Comparison of ENCODE assay signal across 2 cellular contexts in genomic region chr11:61532136-61533038, GRCh38.
TF ChIP-seq lines count a peak whose summit lies in the region.

No MANE protein-coding gene starts in this region.

TF ChIP-seq in IMR-90, 13 proteins besides CTCF, POLR2A, EP300 and RAD21:
- peak; percentile 50 for TF ChIP-seq SMC3 (IDR thresholded peaks at IDR 0.05; ENCODE audit: low read depth, low read length)
- TF ChIP-seq MAFK (IDR thresholded peaks at IDR 0.05; ENCODE audit: low read depth, low read length), result no peak

TF ChIP-seq in HepG2, 621 proteins besides CTCF, POLR2A, EP300 and RAD21 (continues in another document):
- TF ChIP-seq SCMH1 (CRISPR knock-in tag; IDR thresholded peaks at IDR 0.05; ENCODE audit: borderline replicate concordance) (no peak), E2F2 (CRISPR knock-in tag; IDR thresholded peaks at IDR 0.05; ENCODE audit: borderline replicate concordance) (no peak), MBD4 (IDR thresholded peaks at IDR 0.05; ENCODE audit: borderline replicate concordance, low read length) (no peak), ZNF3 (CRISPR knock-in tag; IDR thresholded peaks at IDR 0.05) (no peak), MBNL3 (CRISPR knock-in tag; conservative IDR thresholded peaks at IDR 0.05) (no peak), STAG1 (CRISPR knock-in tag; IDR thresholded peaks at IDR 0.05) (peak; percentile 46), ZFP36L1 (CRISPR knock-in tag; IDR thresholded peaks at IDR 0.05) (no peak), DNMT3B (CRISPR knock-in tag; conservative IDR thresholded peaks at IDR 0.05) (no peak), ZZZ3 (CRISPR knock-in tag; IDR thresholded peaks at IDR 0.05; ENCODE audit: borderline replicate concordance) (no peak), FLYWCH1 (CRISPR knock-in tag; IDR thresholded peaks at IDR 0.05) (no peak), MEIS2 (CRISPR knock-in tag; IDR thresholded peaks at IDR 0.05) (no peak), POLR2AphosphoS2 (IDR thresholded peaks at IDR 0.05; ENCODE audit: low read depth, low read length) (no peak), TFDP1 (CRISPR knock-in tag; IDR thresholded peaks at IDR 0.05; ENCODE audit: borderline replicate concordance) (no peak), RFXANK (CRISPR knock-in tag; IDR thresholded peaks at IDR 0.05) (no peak), ZNF224 (CRISPR knock-in tag; IDR thresholded peaks at IDR 0.05) (no peak), ZNF431 (CRISPR knock-in tag; IDR thresholded peaks at IDR 0.05; ENCODE audit: borderline replicate concordance, low read depth) (no peak), TOE1 (CRISPR knock-in tag; IDR thresholded peaks at IDR 0.05) (no peak), HNF4G (IDR thresholded peaks at IDR 0.05; ENCODE audit: borderline replicate concordance, low read depth, low read length) (no peak), HNF4G (CRISPR knock-in tag; IDR thresholded peaks at IDR 0.05; ENCODE audit: borderline replicate concordance, low read depth) (no peak), ZNF576 (CRISPR knock-in tag; IDR thresholded peaks at IDR 0.05) (no peak), NCOA1 (CRISPR knock-in tag; IDR thresholded peaks at IDR 0.05) (no peak), AHDC1 (CRISPR knock-in tag; IDR thresholded peaks at IDR 0.05; ENCODE audit: borderline replicate concordance) (no peak), ZNF639 (CRISPR knock-in tag; conservative IDR thresholded peaks at IDR 0.05) (no peak), SMC3 (IDR thresholded peaks at IDR 0.05; ENCODE audit: low read length) (peak; percentile 58), NFKB2 (CRISPR knock-in tag; IDR thresholded peaks at IDR 0.05; ENCODE audit: borderline replicate concordance) (0 out of 2 replicates have a peak, but pooled peaks have one; percentile 22), ZNF687 (CRISPR knock-in tag; IDR thresholded peaks at IDR 0.05) (peak; percentile 18; the same call in 1 of the 2 replicates), PCBP1 (IDR thresholded peaks at IDR 0.05; ENCODE audit: borderline replicate concordance, low read depth, low read length) (no peak), MED13 (CRISPR knock-in tag; IDR thresholded peaks at IDR 0.05) (no peak), SMAD1 (CRISPR knock-in tag; IDR thresholded peaks at IDR 0.05; ENCODE audit: borderline replicate concordance, low read depth) (no peak), ZNF572 (CRISPR knock-in tag; IDR thresholded peaks at IDR 0.05) (0 out of 2 replicates have a peak, but pooled peaks have one; percentile 46), KAT7 (CRISPR knock-in tag; IDR thresholded peaks at IDR 0.05; ENCODE audit: borderline replicate concordance) (no peak), KLF11 (CRISPR knock-in tag; IDR thresholded peaks at IDR 0.05) (no peak), SNAPC4 (CRISPR knock-in tag; IDR thresholded peaks at IDR 0.05) (no peak), ZNF468 (CRISPR knock-in tag; IDR thresholded peaks at IDR 0.05) (no peak), CENPT (CRISPR knock-in tag; IDR thresholded peaks at IDR 0.05; ENCODE audit: low read depth) (no peak), RORA (CRISPR knock-in tag; IDR thresholded peaks at IDR 0.05) (no peak)
